Comparison of ENCODE assay signal across 8 cellular contexts in the genomic region with DNA sequence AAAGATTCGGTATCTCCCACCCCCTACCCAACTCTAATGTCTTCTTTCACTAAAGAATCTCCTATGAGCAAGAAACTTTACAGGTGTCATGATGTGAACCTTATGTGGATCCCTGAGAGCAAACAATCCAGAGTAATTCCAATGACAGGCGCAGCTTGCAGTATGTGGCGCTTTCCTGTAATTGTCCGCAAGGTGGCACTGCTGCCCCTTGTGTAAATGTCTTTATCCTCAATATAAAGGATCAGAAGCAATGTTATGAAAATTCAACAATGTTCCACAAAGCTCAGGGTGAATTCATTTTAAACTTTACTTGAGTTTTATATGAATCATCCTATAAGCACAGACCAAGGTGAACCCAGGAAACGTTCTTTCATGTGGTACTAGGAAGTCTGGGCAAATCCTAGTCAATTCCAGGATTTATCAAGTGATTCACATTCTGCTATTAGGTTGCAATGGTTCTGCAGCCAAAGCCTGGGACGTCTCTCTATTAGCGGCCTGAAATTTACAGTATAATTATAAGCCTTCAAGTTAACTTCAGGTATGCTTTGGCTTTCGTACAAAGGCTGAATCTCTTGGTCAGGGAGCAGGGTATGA.
DNase-seq lines count a peak whose midpoint lies in the region; ATAC-seq, FAIRE-seq and TF ChIP-seq lines count a peak whose summit lies in the region.

No MANE protein-coding gene starts in this region.

- H3K36me3 Mint-ChIP-seq in endothelial cell (ENCODE audit: low read depth, unreplicated experiment), result no peaks in the 10 kb centered on the region
- no peaks in the 10 kb centered on the region for H3K36me3 Mint-ChIP-seq in mesothelial cell of epicardium

- no peaks in the 10 kb centered on the region for H3K4me1 Mint-ChIP-seq in endothelial cell (ENCODE audit: unreplicated experiment)
- H3K4me1 Mint-ChIP-seq in mesothelial cell of epicardium, result peaks cover 2% of the 10 kb centered on the region

- H3K27ac Mint-ChIP-seq in endothelial cell (ENCODE audit: unreplicated experiment) (no peak overlapping the region), mesothelial cell of epicardium (no peak overlapping the region)

- TF ChIP-seq CTCF in endothelial cell (IDR thresholded peaks at IDR 0.05; ENCODE audit: unreplicated experiment), result peak; percentile 82
- TF ChIP-seq CTCF in mesothelial cell of epicardium (IDR thresholded peaks at IDR 0.05; ENCODE audit: unreplicated experiment), result peak; percentile 83

- no peaks in the 10 kb centered on the region for H3K27me3 Mint-ChIP-seq in endothelial cell (ENCODE audit: unreplicated experiment)
- H3K27me3 Mint-ChIP-seq in mesothelial cell of epicardium (ENCODE audit: low read depth), result peaks cover 2% of the 10 kb centered on the region

- H3K4me3 Mint-ChIP-seq in endothelial cell (ENCODE audit: unreplicated experiment) (no peak overlapping the region), mesothelial cell of epicardium (no peak overlapping the region)

- ATAC-seq in GM18498 (IDR thresholded peaks at IDR 0.05; ENCODE audit: unreplicated experiment), result peak; percentile 46
- ATAC-seq in HG03457 (IDR thresholded peaks at IDR 0.05; ENCODE audit: unreplicated experiment), result peak; percentile 49

- H3K9me3 Mint-ChIP-seq in endothelial cell (ENCODE audit: unreplicated experiment) (no peaks in the 10 kb centered on the region), mesothelial cell of epicardium (peaks cover 4% of the 10 kb centered on the region)

- peak; percentile 91 for FAIRE-seq in A204.1 (lab: Jason Lieb, UNC)

- peak; percentile 50 for DNase-seq in NCI-H748 treated with DMSO at 0.1 percent for 48 hours (lab: John Stamatoyannopoulos, UW)
- DNase-seq in activated CD8-positive, alpha-beta memory T cell treated with anti-CD3 and anti-CD28 coated beads for 48 hours (ENCODE audit: low read depth in 2 of 3, low spot score in 2 of 3), result peak in 2 of 3 experiments; percentile 14 to 20
- peak; percentile 63 for DNase-seq in endothelial cell (ENCODE audit: low spot score)
- DNase-seq in mesothelial cell of epicardium (ENCODE audit: low spot score in 2 of 2, unreplicated experiment in 2 of 2), result peak; percentile 35 to 79
- peak; percentile 25 to 43 for DNase-seq in stimulated activated CD8-positive, alpha-beta memory T cell treated with anti-CD3 and anti-CD28 coated beads, Interleukin-4, amount 100 ng/mL, for 1 hour (ENCODE audit: low read depth in 2 of 2, low spot score in 1 of 2)

Comparison
In these comparisons a context has a peak if more than half of its experiments do, and no peak if none do; other contexts are left out.
1. Peak in every context shown above with its lines: DNase-seq and ATAC-seq.